8 cellular contexts compared by ENCODE assay signal in the genomic region with DNA sequence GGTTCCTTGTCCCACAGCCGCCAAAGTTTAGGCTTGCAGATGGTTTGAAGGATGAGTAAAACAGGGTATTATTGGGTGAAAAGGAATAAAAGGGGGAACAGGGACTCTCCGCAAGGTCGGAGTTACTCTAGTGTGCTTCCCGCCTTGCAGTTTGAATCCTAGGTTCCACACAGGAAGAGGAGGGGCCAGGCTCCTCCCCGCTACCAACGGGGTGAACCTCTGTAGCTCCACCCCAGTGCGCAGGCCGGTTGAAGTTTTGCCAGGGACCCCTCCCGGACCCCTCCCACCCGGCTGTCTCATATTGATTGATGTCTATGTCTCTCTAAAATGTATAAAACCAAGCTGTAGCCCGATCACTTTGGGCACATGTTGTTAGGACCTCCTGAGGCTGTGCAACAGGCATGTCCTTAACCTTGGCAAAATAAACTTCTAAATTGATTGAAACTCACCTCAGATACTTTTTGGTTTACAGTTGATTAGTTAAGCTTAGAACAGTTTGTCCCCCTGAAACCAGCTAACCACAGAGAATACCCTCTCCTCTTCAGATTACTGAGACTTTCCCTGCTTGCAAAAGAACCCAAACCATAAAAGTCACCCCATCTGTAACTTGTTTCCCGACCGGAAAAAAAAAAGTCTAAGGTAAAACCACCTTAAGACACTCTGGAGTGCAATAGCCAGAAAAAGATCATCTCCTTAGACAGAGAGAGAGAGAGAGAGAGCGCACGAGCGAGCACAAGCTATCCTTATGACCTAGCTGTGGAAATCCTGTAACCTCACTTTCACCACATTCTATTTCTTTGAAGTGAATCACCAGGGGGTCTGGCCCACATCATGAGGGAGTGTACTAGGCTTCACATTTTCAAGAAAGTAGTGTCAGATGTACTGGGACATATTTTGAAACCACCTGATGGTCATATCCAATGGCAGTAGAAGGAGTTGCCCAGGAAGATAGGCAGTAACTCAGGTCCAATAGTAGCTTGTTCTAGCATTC. TPM values are rescaled to one million over a fixed set of nuclear protein-coding genes. Genes with fewer than 3 reads are reported as not detected.
DNase-seq lines count a peak whose midpoint lies in the region; ATAC-seq, FAIRE-seq and TF ChIP-seq lines count a peak whose summit lies in the region.

No MANE protein-coding gene starts in this region.

- H3K4me1 Mint-ChIP-seq in activated CD8-positive, alpha-beta memory T cell treated with anti-CD3 and anti-CD28 coated beads, Interleukin-2, amount 10 ng/mL, durations not matched to agents 7 days and 5 days = peaks cover 15% of the 10 kb centered on the region
- H3K4me1 Mint-ChIP-seq in astrocyte (ENCODE audit: low read depth, unreplicated experiment) (peaks cover 6% of the 10 kb centered on the region), CD14-positive monocyte (peaks cover 3% of the 10 kb centered on the region)
- peaks cover 0 to 11% of the 10 kb centered on the region in 2 donors for H3K4me1 Mint-ChIP-seq in stimulated activated naive B cell treated with anti-CD40 and anti-IgM and Interleukin-4, amounts not matched to agents 10 μg/mL and 1 μg/mL and 100 μg/mL, for 72 hours

- peak; percentile 85 for ATAC-seq in activated CD8-positive, alpha-beta memory T cell treated with anti-CD3 and anti-CD28 coated beads, Interleukin-2, amount 10 ng/mL, durations not matched to agents 7 days and 5 days
- peak; percentile 79 for ATAC-seq in HG03135 (IDR thresholded peaks at IDR 0.05; ENCODE audit: unreplicated experiment)
- peak; percentile 92 to 94 for ATAC-seq in stimulated activated naive B cell treated with anti-CD40 and anti-IgM and Interleukin-4, amounts not matched to agents 10 μg/mL and 1 μg/mL and 100 μg/mL, for 72 hours (replicated peaks)

- H3K4me3 Mint-ChIP-seq in activated CD8-positive, alpha-beta memory T cell treated with anti-CD3 and anti-CD28 coated beads, Interleukin-2, amount 10 ng/mL, durations not matched to agents 7 days and 5 days = peak overlapping the region; percentile 10
- H3K4me3 Mint-ChIP-seq in astrocyte (ENCODE audit: unreplicated experiment) (no peak overlapping the region), CD14-positive monocyte (peak overlapping the region in 1 of 2 donors; percentile 16)
- H3K4me3 Mint-ChIP-seq in stimulated activated naive B cell treated with anti-CD40 and anti-IgM and Interleukin-4, amounts not matched to agents 10 μg/mL and 1 μg/mL and 100 μg/mL, for 72 hours = peak overlapping the region; percentile 40 to 41

- no peaks in the 10 kb centered on the region for H3K9me3 ChIP-seq in astrocyte (ENCODE audit: insufficient read depth, low read depth, low read length)

- FAIRE-seq in astrocyte (lab: Jason Lieb, UNC) = no peak
- FAIRE-seq in HTR-8/SVneo (lab: Jason Lieb, UNC) = no peak

- peak overlapping the region; percentile 18 for H2AFZ ChIP-seq in astrocyte (ENCODE audit: low read depth, low read length)

- H3K36me3 ChIP-seq in astrocyte (ENCODE audit: insufficient read depth, low read length) = no peaks in the 10 kb centered on the region

- H3K36me3 Mint-ChIP-seq in activated CD8-positive, alpha-beta memory T cell treated with anti-CD3 and anti-CD28 coated beads, Interleukin-2, amount 10 ng/mL, durations not matched to agents 7 days and 5 days = no peaks in the 10 kb centered on the region
- H3K36me3 Mint-ChIP-seq in astrocyte (ENCODE audit: low read depth, unreplicated experiment) = no peaks in the 10 kb centered on the region
- peaks cover 0 to 1% of the 10 kb centered on the region in 2 donors for H3K36me3 Mint-ChIP-seq in stimulated activated naive B cell treated with anti-CD40 and anti-IgM and Interleukin-4, amounts not matched to agents 10 μg/mL and 1 μg/mL and 100 μg/mL, for 72 hours
- no peaks in the 10 kb centered on the region for H3K36me3 Mint-ChIP-seq in CD14-positive monocyte

- H3K79me2 ChIP-seq in astrocyte (ENCODE audit: insufficient read depth, low read length) = no peaks in the 10 kb centered on the region

- peak overlapping the region; percentile 25 for H3K4me2 ChIP-seq in astrocyte (ENCODE audit: low read length)

- TF ChIP-seq CTCF in astrocyte (IDR thresholded peaks at IDR 0.05; ENCODE audit: insufficient read depth, low read depth, low read length) (no peak), CD14-positive monocyte (IDR thresholded peaks at IDR 0.05) (no peak)

- no peaks in the 10 kb centered on the region for H3K27me3 ChIP-seq in astrocyte (ENCODE audit: insufficient read depth, low read length)

- H4K20me1 ChIP-seq in astrocyte (ENCODE audit: insufficient read depth, low read length) = no peaks in the 10 kb centered on the region

- DNase-seq in activated CD8-positive, alpha-beta memory T cell treated with anti-CD3 and anti-CD28 coated beads, Interleukin-2, amount 10 ng/mL, durations not matched to agents 7 days and 5 days = peak; percentile 59
- DNase-seq in activated CD8-positive, alpha-beta memory T cell treated with anti-CD3 and anti-CD28 coated beads, Interleukin-2, amount 50 U/mL, for 4 hours = no peak
- DNase-seq in astrocyte (ENCODE audit: low read depth) (peak; percentile 70), Kasumi-1 (lab: John Stamatoyannopoulos, UW) (no peak), CD14-positive monocyte (ENCODE audit: low spot score) (no peak), HTR-8/SVneo (ENCODE audit: insufficient read length, low spot score) (no peak)
- DNase-seq in stimulated activated naive B cell treated with anti-CD40 and anti-IgM and Interleukin-4, amounts not matched to agents 10 μg/mL and 1 μg/mL and 100 μg/mL, for 72 hours = peak; percentile 8

- CTCF ChIA-PET in activated CD8-positive, alpha-beta memory T cell treated with anti-CD3 and anti-CD28 coated beads, Interleukin-2, amount 10 ng/mL, durations not matched to agents 7 days and 5 days (lab: Charles Lee) = interaction anchor here (1.0 to 2.0 kb wide), 2 partner anchors 11 to 84 kb away, joined by 3 to 8 read pairs; partner anchors contain the start of gene GTF2F2

- no peak overlapping the region for H3K4me3 ChIP-seq in astrocyte (ENCODE audit: insufficient read depth, low read depth, low read length)

- intact Hi-C loops in CD14-positive monocyte (cut with micrococcal nuclease) = no loop called here

- peaks cover 36% of the 10 kb centered on the region for H3K27me3 Mint-ChIP-seq in activated CD8-positive, alpha-beta memory T cell treated with anti-CD3 and anti-CD28 coated beads, Interleukin-2, amount 10 ng/mL, durations not matched to agents 7 days and 5 days
- H3K27me3 Mint-ChIP-seq in astrocyte (ENCODE audit: low read depth, unreplicated experiment) (no peaks in the 10 kb centered on the region), CD14-positive monocyte (ENCODE audit: low read depth in 3 of 3) (peaks cover 0 to 11% (median 7%) of the 10 kb centered on the region in 3 donors)
- H3K27me3 Mint-ChIP-seq in stimulated activated naive B cell treated with anti-CD40 and anti-IgM and Interleukin-4, amounts not matched to agents 10 μg/mL and 1 μg/mL and 100 μg/mL, for 72 hours = peaks cover 18 to 20% of the 10 kb centered on the region in 2 donors

- H3K9me3 Mint-ChIP-seq in activated CD8-positive, alpha-beta memory T cell treated with anti-CD3 and anti-CD28 coated beads, Interleukin-2, amount 10 ng/mL, durations not matched to agents 7 days and 5 days (ENCODE audit: low read depth) = no peaks in the 10 kb centered on the region
- H3K9me3 Mint-ChIP-seq in astrocyte (ENCODE audit: unreplicated experiment) = no peaks in the 10 kb centered on the region
- H3K9me3 Mint-ChIP-seq in stimulated activated naive B cell treated with anti-CD40 and anti-IgM and Interleukin-4, amounts not matched to agents 10 μg/mL and 1 μg/mL and 100 μg/mL, for 72 hours = no peaks in the 10 kb centered on the region
- H3K9me3 Mint-ChIP-seq in CD14-positive monocyte = peaks cover 0 to 2% (median 0%) of the 10 kb centered on the region in 7 donors

- H3K27ac ChIP-seq in astrocyte (ENCODE audit: low read depth, low read length) = no peak overlapping the region

- H3K4me1 ChIP-seq in astrocyte (ENCODE audit: insufficient read depth, low read length) = peaks cover 5% of the 10 kb centered on the region

- H3K9ac ChIP-seq in astrocyte (ENCODE audit: low read length) = no peak overlapping the region

- H3K27ac Mint-ChIP-seq in activated CD8-positive, alpha-beta memory T cell treated with anti-CD3 and anti-CD28 coated beads, Interleukin-2, amount 10 ng/mL, durations not matched to agents 7 days and 5 days = no peak overlapping the region
- no peak overlapping the region for H3K27ac Mint-ChIP-seq in astrocyte (ENCODE audit: unreplicated experiment)
- peak overlapping the region; percentile 1 for H3K27ac Mint-ChIP-seq in stimulated activated naive B cell treated with anti-CD40 and anti-IgM and Interleukin-4, amounts not matched to agents 10 μg/mL and 1 μg/mL and 100 μg/mL, for 72 hours
- H3K27ac Mint-ChIP-seq in CD14-positive monocyte = no peak overlapping the region

RNA-seq across cellular contexts. Expression of gene GTF2F2, which starts 11.3 kb away (rescaled TPM):
- total RNA-seq in activated CD8-positive, alpha-beta memory T cell treated with anti-CD3 and anti-CD28 coated beads, Interleukin-2, amount 10 ng/mL, durations not matched to agents 7 days and 5 days = 10 to 100 TPM; 17.0 to 19.3 TPM
- 24.5 and 27.8 TPM in 2 replicates for total RNA-seq in astrocyte
- 10 to 100 TPM in 1 of 2 donors, 1 to 10 TPM in 1; 8.5 to 10.4 TPM for polyA plus RNA-seq in CD14-positive monocyte

Comparison
In these comparisons a context has a peak if more than half of its experiments do, and no peak if none do; other contexts are left out.
1. DNase-seq: peak in activated CD8-positive, alpha-beta memory T cell treated with anti-CD3 and anti-CD28 coated beads, Interleukin-2, amount 10 ng/mL, durations not matched to agents 7 days and 5 days (single experiment), astrocyte (single experiment) and stimulated activated naive B cell treated with anti-CD40 and anti-IgM and Interleukin-4, amounts not matched to agents 10 μg/mL and 1 μg/mL and 100 μg/mL, for 72 hours (single experiment); none in activated CD8-positive, alpha-beta memory T cell treated with anti-CD3 and anti-CD28 coated beads, Interleukin-2, amount 50 U/mL, for 4 hours (single experiment), Kasumi-1 (0 of 2), CD14-positive monocyte (single experiment) and HTR-8/SVneo (single experiment).
2. Peak in every context shown above with its lines, with median percentiles within 50 percentile points of each other: ATAC-seq.